Comparison of ENCODE assay signal across 19 cellular contexts in genomic region chr2:206328979-206329378, GRCh38. TPM values are rescaled to one million over a fixed set of nuclear protein-coding genes. Genes with fewer than 3 reads are reported as not detected.
DNase-seq lines count a peak whose midpoint lies in the region; FAIRE-seq and TF ChIP-seq lines count a peak whose summit lies in the region.
"Had no signal": no experiment of that assay in that cellular context is flagged by ENCODE, and none has a peak within 500 bp of the region (broad histone marks: within the 10 kb centered on the region; RNA-seq: fewer than 3 reads in every experiment).

No MANE protein-coding gene starts in this region.

- H3K27ac Mint-ChIP-seq in endothelial cell (ENCODE audit: unreplicated experiment) (no peak overlapping the region), HFFc6 (no peak overlapping the region)

- no peak overlapping the region for H2BK12ac ChIP-seq in H1 (ENCODE audit: low read depth, low read length)

- no peak overlapping the region for H2BK120ac ChIP-seq in H1 (replicated peaks; ENCODE audit: low read depth, low read length)

- no peak overlapping the region for H3K56ac ChIP-seq in H1 (replicated peaks; ENCODE audit: insufficient read length, low read depth, low read length)

- CTCF ChIA-PET in H1 (lab: Charles Lee; ENCODE audit: partially characterized antibody), result interaction anchor here (0.6 kb wide), 1 partner anchor 144 kb away, joined by 3 read pairs; no protein-coding TSS in a partner anchor

- H3K14ac ChIP-seq in H1 (ENCODE audit: insufficient read length), result no peak overlapping the region

- no peak; a peak in 1 of 3 replicates for TF ChIP-seq EP300 in H1 (IDR thresholded peaks at IDR 0.05; ENCODE audit: borderline replicate concordance in 1 of 2, low read depth in 2 of 2, low read length in 2 of 2)

- no peak overlapping the region for H2AK5ac ChIP-seq in H1 (ENCODE audit: low read depth, low read length)

- H3K9me3 Mint-ChIP-seq in endothelial cell (ENCODE audit: unreplicated experiment) (no peaks in the 10 kb centered on the region), HFFc6 (peaks cover 5% of the 10 kb centered on the region; the same call in 1 of the 2 replicates)

- H3K27me3 Mint-ChIP-seq in endothelial cell (ENCODE audit: unreplicated experiment) (no peaks in the 10 kb centered on the region), HFFc6 (ENCODE audit: insufficient read depth) (peaks cover 4% of the 10 kb centered on the region; the same call in 1 of the 2 replicates)

- no peaks in the 10 kb centered on the region for H4K20me1 ChIP-seq in H1 (replicated peaks in 1 of 2; ENCODE audit: control insufficient read depth in 1 of 2, insufficient read depth in 2 of 2, low read length in 2 of 2)

- H3K9me3 ChIP-seq in H1 (ENCODE audit: insufficient read depth in 2 of 2, low read depth in 1 of 2, low read length in 1 of 2), result no peaks in the 10 kb centered on the region
- H3K9me3 ChIP-seq: A549, HAP-1 had no signal

- H3K4me1 Mint-ChIP-seq in endothelial cell (ENCODE audit: unreplicated experiment) (no peaks in the 10 kb centered on the region), HFFc6 (ENCODE audit: low read depth) (no peaks in the 10 kb centered on the region)

- H3K79me1 ChIP-seq in H1 (ENCODE audit: low read depth, low read length), result no peaks in the 10 kb centered on the region

- TF ChIP-seq POLR2A in H1 (IDR thresholded peaks at IDR 0.05; ENCODE audit: control extremely low read depth in 1 of 2, low read depth in 2 of 2, low read length in 2 of 2), result no peak

- no peak overlapping the region for H4K8ac ChIP-seq in H1 (ENCODE audit: extremely low read depth, insufficient read depth, low read length)

- no peak overlapping the region for H2AFZ ChIP-seq in H1 (ENCODE audit: low read length)

- H3K79me2 ChIP-seq in H1 (ENCODE audit: control insufficient read depth in 1 of 2, insufficient read depth in 2 of 2, low read length in 2 of 2), result no peaks in the 10 kb centered on the region

- no peak overlapping the region for H3K9ac ChIP-seq in H1 (replicated peaks in 1 of 4; ENCODE audit: extremely low read depth in 1 of 4, low read depth in 3 of 4, low read length in 3 of 4)

- no peak for TF ChIP-seq RAD21 in H1 (IDR thresholded peaks at IDR 0.05 in 1 of 2, conservative IDR thresholded peaks at IDR 0.05 in 1 of 2; ENCODE audit: low read depth in 2 of 2, low read length in 2 of 2)

- no peak overlapping the region for H3K4ac ChIP-seq in H1 (replicated peaks; ENCODE audit: insufficient read length, low read depth, low read length)

- no peak overlapping the region for H3K18ac ChIP-seq in H1 (ENCODE audit: extremely low read depth, low read length)

- H3K4me1 ChIP-seq in H1 (replicated peaks in 1 of 4; ENCODE audit: control insufficient read depth in 3 of 4, insufficient read depth in 4 of 4, low read length in 3 of 4), result peaks cover 0 to 6% (median 4%) of the 10 kb centered on the region in 4 experiments; a peak in 2 of 7 replicates
- H3K4me1 ChIP-seq: A549, HAP-1 had no signal

- no peaks in the 10 kb centered on the region for H3K27me3 ChIP-seq in H7 (ENCODE audit: control insufficient read depth, insufficient read depth, low read length)
- no peaks in the 10 kb centered on the region for H3K27me3 ChIP-seq in H1 (replicated peaks in 1 of 4; ENCODE audit: control insufficient read depth in 3 of 4, extremely low read depth in 1 of 4, insufficient read depth in 3 of 4, low read length in 3 of 4)

- H3K4me3 Mint-ChIP-seq in endothelial cell (ENCODE audit: unreplicated experiment) (no peak overlapping the region), HFFc6 (no peak overlapping the region)

- H3K23ac ChIP-seq in H1 (ENCODE audit: insufficient read length), result no peak overlapping the region

- H3K36me3 ChIP-seq in H7 (replicated peaks; ENCODE audit: control insufficient read depth, insufficient read depth, low read length) (no peaks in the 10 kb centered on the region), H1 (ENCODE audit: control insufficient read depth in 2 of 4, insufficient read depth in 4 of 4, low read length in 3 of 4) (no peaks in the 10 kb centered on the region)
- H3K36me3 ChIP-seq: HAP-1 had no signal

- no peak overlapping the region for H3K4me3 ChIP-seq in H7 (ENCODE audit: insufficient read depth, low read depth, low read length)
- 0 out of 8 replicates have a peak overlapping the region, but pooled peaks of 1 of the 4 experiments have one; percentile 21 for H3K4me3 ChIP-seq in H1 (ENCODE audit: extremely low read depth in 1 of 4, insufficient read depth in 2 of 4, low read depth in 3 of 4, low read length in 4 of 4)
- H3K4me3 ChIP-seq: A549, HAP-1 had no signal

- no peak overlapping the region for H2BK15ac ChIP-seq in H1 (ENCODE audit: low read length)

- WGBS in H1 (ENCODE audit: extremely low coverage in 1 of 2, insufficient coverage in 1 of 2, insufficient read length in 1 of 2, insufficient replicate concordance in 2 of 2, low coverage in 1 of 2, low lambda C conversion rate in 2 of 2, missing lambda C conversion rate in 1 of 2), 2 experiments, result 14% methylated on average over 1 of the region's 1 CpG; no CpG with 5 or more reads in 1 of the 2 experiments

- DNase-seq in H7 (peak; percentile 49), H1 (ENCODE audit: low read depth in 1 of 2, low spot score in 2 of 2) (peak in 1 of 2 experiments; percentile 19), iPS-NIHi11 (ENCODE audit: low spot score) (peak; percentile 37), retina (peak; percentile 34), SW480 (ENCODE audit: low spot score) (no peak), endothelial cell (ENCODE audit: low spot score) (no peak), HFFc6 (no peak)
- DNase-seq: C1 segment of cervical spinal cord, DMS 273 treated with DMSO at 0.1 percent for 48 hours, NCI-H1417, NCI-H1930, NCI-H446, NCI-H69, SHP77 treated with DMSO at 0.1 percent for 48 hours had no signal

- peak; percentile 96 for FAIRE-seq in H1 (lab: Jason Lieb, UNC)
- FAIRE-seq: A549, GM19239, HTR-8/SVneo had no signal

- no peak for TF ChIP-seq CTCF in H1 (IDR thresholded peaks at IDR 0.05; ENCODE audit: control extremely low read depth in 1 of 3, insufficient read depth in 1 of 3, low read depth in 1 of 3, low read length in 3 of 3)
- TF ChIP-seq CTCF in endothelial cell (IDR thresholded peaks at IDR 0.05; ENCODE audit: unreplicated experiment), result no peak
- no peak for TF ChIP-seq CTCF in HFFc6 (IDR thresholded peaks at IDR 0.05)

- no peak overlapping the region for H2BK20ac ChIP-seq in H1 (ENCODE audit: low read length)

- no peak overlapping the region for H2BK5ac ChIP-seq in H1 (ENCODE audit: low read depth, low read length)

- no peaks in the 10 kb centered on the region for H3K36me3 Mint-ChIP-seq in endothelial cell (ENCODE audit: low read depth, unreplicated experiment)
- no peaks in the 10 kb centered on the region for H3K36me3 Mint-ChIP-seq in HFFc6 (ENCODE audit: low read depth)

- H4K5ac ChIP-seq in H1 (ENCODE audit: insufficient read length, low read depth, low read length), result no peak overlapping the region

- no peak overlapping the region for H4K91ac ChIP-seq in H1 (replicated peaks; ENCODE audit: insufficient read length, low read length)

- H3K23me2 ChIP-seq in H1 (ENCODE audit: low read depth, low read length), result 0 out of 2 replicates have a peak, but pooled peaks cover 1% of the 10 kb centered on the region

- H3K4me2 ChIP-seq in H1 (ENCODE audit: insufficient read depth in 1 of 2, low read depth in 2 of 2, low read length in 2 of 2), result peak overlapping the region; percentile 25 to 44; a peak in 1 of 4 replicates
- H3K4me2 ChIP-seq: A549 had no signal

- POLR2A ChIA-PET in H1 (lab: Charles Lee; ENCODE audit: partially characterized antibody), result interaction anchor here (1.5 kb wide), 1 partner anchor 18 kb away, joined by 3 read pairs; no protein-coding TSS in a partner anchor

- H3K27ac ChIP-seq in H1 (ENCODE audit: low read depth, low read length), result no peak overlapping the region
- H3K27ac ChIP-seq: A549, HL-60 had no signal

TF ChIP-seq in H1, 55 proteins besides CTCF, POLR2A, EP300 and RAD21 (continues in another document):
- TF ChIP-seq NANOG (IDR thresholded peaks at IDR 0.05; ENCODE audit: insufficient read depth, low read depth, low read length, poor library complexity, severe bottlenecking), result peak; percentile 75
- TF ChIP-seq SUZ12 (IDR thresholded peaks at IDR 0.05; ENCODE audit: low read length), result no peak
- TF ChIP-seq TEAD4 (IDR thresholded peaks at IDR 0.05; ENCODE audit: low read depth, low read length), result no peak
- no peak for TF ChIP-seq TAF7 (optimal IDR thresholded peaks at IDR 0.05; ENCODE audit: borderline replicate concordance, low read depth, low read length)
- TF ChIP-seq HDAC6 (IDR thresholded peaks at IDR 0.05; ENCODE audit: low read depth, low read length), result no peak
- no peak for TF ChIP-seq CREB1 (IDR thresholded peaks at IDR 0.05)
- 0 out of 4 replicates have a peak, but pooled peaks of 1 of the 2 experiments have one; percentile 27 for TF ChIP-seq HDAC2 (IDR thresholded peaks at IDR 0.05; ENCODE audit: borderline replicate concordance in 1 of 2, low read depth in 2 of 2, low read length in 2 of 2)
- TF ChIP-seq TCF12 (IDR thresholded peaks at IDR 0.05; ENCODE audit: low read depth, low read length), result 0 out of 2 replicates have a peak, but pooled peaks have one; percentile 52
- TF ChIP-seq NRF1 (IDR thresholded peaks at IDR 0.05; ENCODE audit: low read depth, low read length), result no peak
- TF ChIP-seq SP1 (IDR thresholded peaks at IDR 0.05; ENCODE audit: low read depth, low read length), result 0 out of 2 replicates have a peak, but pooled peaks have one; percentile 12
- TF ChIP-seq POU5F1 (IDR thresholded peaks at IDR 0.05; ENCODE audit: low read depth, low read length), result no peak
- TF ChIP-seq SIX5 (IDR thresholded peaks at IDR 0.05; ENCODE audit: low read depth, low read length), result no peak
- no peak for TF ChIP-seq GTF2F1 (IDR thresholded peaks at IDR 0.05; ENCODE audit: borderline replicate concordance, low read depth, low read length)
- TF ChIP-seq KDM1A (IDR thresholded peaks at IDR 0.05; ENCODE audit: borderline replicate concordance, low read length), result no peak
- no peak for TF ChIP-seq RBBP5 (IDR thresholded peaks at IDR 0.05; ENCODE audit: borderline replicate concordance, low read depth, low read length)

RNA-seq across cellular contexts. Expression of gene ZDBF2, which starts 54.5 kb away (rescaled TPM):
- 10.1 and 17.2 TPM in 2 replicates for total RNA-seq in H7 (2014; rRNA removed; shearing (Covaris generic))
- total RNA-seq in H1 (2021; fragmentation: NEBNext Ultra II Directional; extraction: Animal tissue kit (Norgen Biotek cat#: 25700)), result 15.3 and 17.2 TPM in 2 replicates
- polyA plus RNA-seq in H1 (2011; rRNA removed), result 0.99 and 1.5 TPM in 2 replicates
- polyA plus RNA-seq in H1 (2011; cell fraction: cytosol; rRNA removed), result 1.9 TPM
- 4.0 TPM for polyA plus RNA-seq in H1 (2011; cell fraction: nucleus; rRNA removed)
- 2.1 to 4.6 TPM (median 3.8 TPM) in 4 replicates for polyA plus RNA-seq in H1 (2012, experiment 1 of 2)
- 0.17 TPM for polyA plus RNA-seq in H1 (2012, experiment 2 of 2)
- 7.0 TPM for polyA plus RNA-seq in H1 (2013, experiment 1 of 2)
- polyA plus RNA-seq in H1 (2013, experiment 2 of 2), result 6.1 TPM
- polyA minus RNA-seq in H1 (2011; rRNA and poly(A)+ RNA removed), result 16.4 and 25.0 TPM in 2 replicates
- polyA minus RNA-seq in H1 (2011; cell fraction: cytosol; rRNA and poly(A)+ RNA removed), result 6.5 TPM
- polyA minus RNA-seq in H1 (2011; cell fraction: nucleus; rRNA and poly(A)+ RNA removed), result 22.6 TPM
- 38.1 TPM for total RNA-seq in endothelial cell (ENCODE audit: unreplicated experiment)
- total RNA-seq in HFFc6 (2021; fragmentation: NEBNext Ultra II Directional; extraction: Animal tissue kit (Norgen Biotek cat#: 25700)), result 10 to 100 TPM; 11.4 to 15.4 (median 12.9) TPM

Comparison
In these comparisons a context has a peak if more than half of its experiments do, and no peak if none do; other contexts are left out.
1. DNase-seq: peak in H7 (single experiment), iPS-NIHi11 (single experiment) and retina (single experiment); none in SW480 (single experiment), endothelial cell (single experiment) and HFFc6 (single experiment).